In the genomic region with DNA sequence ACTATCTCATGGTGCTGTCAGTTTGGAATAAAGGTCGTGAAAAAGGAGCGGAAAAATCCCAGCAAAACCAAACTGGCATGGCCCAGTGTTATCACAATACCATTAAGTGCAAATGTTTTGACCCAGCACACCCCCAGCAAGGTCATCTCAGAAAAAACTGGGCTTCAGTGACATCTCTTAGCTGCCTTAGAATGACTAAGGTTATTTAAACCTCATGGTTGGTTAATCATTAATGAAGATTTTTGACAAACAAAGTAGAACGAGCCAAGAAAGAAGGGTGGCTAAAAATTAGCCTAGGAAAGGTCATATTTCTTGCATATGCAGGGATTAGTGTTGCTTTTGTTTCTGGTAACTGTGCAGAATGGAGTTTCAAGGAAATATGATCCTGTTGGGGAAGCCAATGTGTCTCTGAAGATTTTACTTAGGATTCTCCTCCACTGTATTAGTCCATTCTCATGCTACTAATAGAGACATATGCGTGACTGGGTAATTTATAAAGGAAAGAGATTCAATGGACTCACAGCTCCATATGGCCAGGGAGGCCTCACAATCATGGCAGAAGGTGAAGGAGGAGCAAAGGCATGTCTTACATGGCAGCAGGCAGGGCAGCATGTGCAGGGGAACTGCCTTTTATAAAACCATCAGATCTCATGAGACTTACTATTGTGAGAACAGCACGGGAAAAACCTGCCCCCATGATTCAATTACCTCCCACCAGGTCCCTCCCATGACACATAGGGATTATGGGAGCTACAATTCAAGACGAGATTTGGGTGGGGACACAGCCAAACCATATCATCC, we compare ENCODE assay signal across 1 cellular context.
TF ChIP-seq lines count a peak whose summit lies in the region.

No MANE protein-coding gene starts in this region.

TF ChIP-seq in HepG2, 621 proteins besides CTCF, POLR2A, EP300 and RAD21 (continued from another document and continues in another):
- TF ChIP-seq, protein P1, sequence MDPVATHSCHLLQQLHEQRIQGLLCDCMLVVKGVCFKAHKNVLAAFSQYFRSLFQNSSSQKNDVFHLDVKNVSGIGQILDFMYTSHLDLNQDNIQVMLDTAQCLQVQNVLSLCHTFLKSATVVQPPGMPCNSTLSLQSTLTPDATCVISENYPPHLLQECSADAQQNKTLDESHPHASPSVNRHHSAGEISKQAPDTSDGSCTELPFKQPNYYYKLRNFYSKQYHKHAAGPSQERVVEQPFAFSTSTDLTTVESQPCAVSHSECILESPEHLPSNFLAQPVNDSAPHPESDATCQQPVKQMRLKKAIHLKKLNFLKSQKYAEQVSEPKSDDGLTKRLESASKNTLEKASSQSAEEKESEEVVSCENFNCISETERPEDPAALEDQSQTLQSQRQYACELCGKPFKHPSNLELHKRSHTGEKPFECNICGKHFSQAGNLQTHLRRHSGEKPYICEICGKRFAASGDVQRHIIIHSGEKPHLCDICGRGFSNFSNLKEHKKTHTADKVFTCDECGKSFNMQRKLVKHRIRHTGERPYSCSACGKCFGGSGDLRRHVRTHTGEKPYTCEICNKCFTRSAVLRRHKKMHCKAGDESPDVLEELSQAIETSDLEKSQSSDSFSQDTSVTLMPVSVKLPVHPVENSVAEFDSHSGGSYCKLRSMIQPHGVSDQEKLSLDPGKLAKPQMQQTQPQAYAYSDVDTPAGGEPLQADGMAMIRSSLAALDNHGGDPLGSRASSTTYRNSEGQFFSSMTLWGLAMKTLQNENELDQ (CRISPR knock-in tag; IDR thresholded peaks at IDR 0.05; ENCODE audit: borderline replicate concordance): no peak
- TF ChIP-seq ZNF768 (CRISPR knock-in tag; IDR thresholded peaks at IDR 0.05) (no peak), ZSCAN9 (CRISPR knock-in tag; IDR thresholded peaks at IDR 0.05; ENCODE audit: borderline replicate concordance) (peak; percentile 24; the same call in 1 of the 2 replicates), ARNT2 (CRISPR knock-in tag; IDR thresholded peaks at IDR 0.05; ENCODE audit: low read depth) (no peak), ZNF549 (CRISPR knock-in tag; IDR thresholded peaks at IDR 0.05) (no peak), MIER2 (CRISPR knock-in tag; IDR thresholded peaks at IDR 0.05) (0 out of 2 replicates have a peak, but pooled peaks have one; percentile 14), ARHGAP35 (CRISPR knock-in tag; IDR thresholded peaks at IDR 0.05; ENCODE audit: borderline replicate concordance) (no peak), ZEB1 (IDR thresholded peaks at IDR 0.05; ENCODE audit: insufficient replicate concordance, low read depth) (no peak), ZNF329 (CRISPR knock-in tag; IDR thresholded peaks at IDR 0.05; ENCODE audit: low read depth) (no peak), TCF7 (IDR thresholded peaks at IDR 0.05; ENCODE audit: low read depth) (peak; percentile 28; the same call in 1 of the 2 replicates), ZNF782 (CRISPR knock-in tag; IDR thresholded peaks at IDR 0.05; ENCODE audit: borderline replicate concordance) (no peak), SNAI1 (CRISPR knock-in tag; IDR thresholded peaks at IDR 0.05; ENCODE audit: borderline replicate concordance) (no peak), THYN1 (CRISPR knock-in tag; IDR thresholded peaks at IDR 0.05; ENCODE audit: borderline replicate concordance, low read depth) (no peak), ZBTB21 (CRISPR knock-in tag; IDR thresholded peaks at IDR 0.05) (no peak), MIER3 (CRISPR knock-in tag; IDR thresholded peaks at IDR 0.05; ENCODE audit: borderline replicate concordance) (no peak), MED13 (CRISPR knock-in tag; IDR thresholded peaks at IDR 0.05) (no peak), FOXP1 (IDR thresholded peaks at IDR 0.05) (no peak), FOXP1 (CRISPR knock-in tag; IDR thresholded peaks at IDR 0.05) (peak; percentile 61), JUNB (CRISPR knock-in tag; IDR thresholded peaks at IDR 0.05; ENCODE audit: borderline replicate concordance) (no peak), NFIC (IDR thresholded peaks at IDR 0.05; ENCODE audit: low read length) (0 out of 2 replicates have a peak, but pooled peaks have one; percentile 36), ZNF430 (CRISPR knock-in tag; IDR thresholded peaks at IDR 0.05) (no peak), TBX2 (CRISPR knock-in tag; IDR thresholded peaks at IDR 0.05; ENCODE audit: borderline replicate concordance) (peak; percentile 80), RFX1 (IDR thresholded peaks at IDR 0.05) (no peak)
- TF ChIP-seq, protein P2, sequence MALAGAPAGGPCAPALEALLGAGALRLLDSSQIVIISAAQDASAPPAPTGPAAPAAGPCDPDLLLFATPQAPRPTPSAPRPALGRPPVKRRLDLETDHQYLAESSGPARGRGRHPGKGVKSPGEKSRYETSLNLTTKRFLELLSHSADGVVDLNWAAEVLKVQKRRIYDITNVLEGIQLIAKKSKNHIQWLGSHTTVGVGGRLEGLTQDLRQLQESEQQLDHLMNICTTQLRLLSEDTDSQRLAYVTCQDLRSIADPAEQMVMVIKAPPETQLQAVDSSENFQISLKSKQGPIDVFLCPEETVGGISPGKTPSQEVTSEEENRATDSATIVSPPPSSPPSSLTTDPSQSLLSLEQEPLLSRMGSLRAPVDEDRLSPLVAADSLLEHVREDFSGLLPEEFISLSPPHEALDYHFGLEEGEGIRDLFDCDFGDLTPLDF (CRISPR knock-in tag; IDR thresholded peaks at IDR 0.05): no peak
- TF ChIP-seq, protein P3, sequence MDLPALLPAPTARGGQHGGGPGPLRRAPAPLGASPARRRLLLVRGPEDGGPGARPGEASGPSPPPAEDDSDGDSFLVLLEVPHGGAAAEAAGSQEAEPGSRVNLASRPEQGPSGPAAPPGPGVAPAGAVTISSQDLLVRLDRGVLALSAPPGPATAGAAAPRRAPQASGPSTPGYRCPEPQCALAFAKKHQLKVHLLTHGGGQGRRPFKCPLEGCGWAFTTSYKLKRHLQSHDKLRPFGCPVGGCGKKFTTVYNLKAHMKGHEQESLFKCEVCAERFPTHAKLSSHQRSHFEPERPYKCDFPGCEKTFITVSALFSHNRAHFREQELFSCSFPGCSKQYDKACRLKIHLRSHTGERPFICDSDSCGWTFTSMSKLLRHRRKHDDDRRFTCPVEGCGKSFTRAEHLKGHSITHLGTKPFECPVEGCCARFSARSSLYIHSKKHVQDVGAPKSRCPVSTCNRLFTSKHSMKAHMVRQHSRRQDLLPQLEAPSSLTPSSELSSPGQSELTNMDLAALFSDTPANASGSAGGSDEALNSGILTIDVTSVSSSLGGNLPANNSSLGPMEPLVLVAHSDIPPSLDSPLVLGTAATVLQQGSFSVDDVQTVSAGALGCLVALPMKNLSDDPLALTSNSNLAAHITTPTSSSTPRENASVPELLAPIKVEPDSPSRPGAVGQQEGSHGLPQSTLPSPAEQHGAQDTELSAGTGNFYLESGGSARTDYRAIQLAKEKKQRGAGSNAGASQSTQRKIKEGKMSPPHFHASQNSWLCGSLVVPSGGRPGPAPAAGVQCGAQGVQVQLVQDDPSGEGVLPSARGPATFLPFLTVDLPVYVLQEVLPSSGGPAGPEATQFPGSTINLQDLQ (CRISPR knock-in tag; IDR thresholded peaks at IDR 0.05): no peak
- TF ChIP-seq, protein P4, sequence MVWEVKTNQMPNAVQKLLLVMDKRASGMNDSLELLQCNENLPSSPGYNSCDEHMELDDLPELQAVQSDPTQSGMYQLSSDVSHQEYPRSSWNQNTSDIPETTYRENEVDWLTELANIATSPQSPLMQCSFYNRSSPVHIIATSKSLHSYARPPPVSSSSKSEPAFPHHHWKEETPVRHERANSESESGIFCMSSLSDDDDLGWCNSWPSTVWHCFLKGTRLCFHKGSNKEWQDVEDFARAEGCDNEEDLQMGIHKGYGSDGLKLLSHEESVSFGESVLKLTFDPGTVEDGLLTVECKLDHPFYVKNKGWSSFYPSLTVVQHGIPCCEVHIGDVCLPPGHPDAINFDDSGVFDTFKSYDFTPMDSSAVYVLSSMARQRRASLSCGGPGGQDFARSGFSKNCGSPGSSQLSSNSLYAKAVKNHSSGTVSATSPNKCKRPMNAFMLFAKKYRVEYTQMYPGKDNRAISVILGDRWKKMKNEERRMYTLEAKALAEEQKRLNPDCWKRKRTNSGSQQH (CRISPR knock-in tag; IDR thresholded peaks at IDR 0.05; ENCODE audit: low read depth): no peak
- TF ChIP-seq, protein P5, sequence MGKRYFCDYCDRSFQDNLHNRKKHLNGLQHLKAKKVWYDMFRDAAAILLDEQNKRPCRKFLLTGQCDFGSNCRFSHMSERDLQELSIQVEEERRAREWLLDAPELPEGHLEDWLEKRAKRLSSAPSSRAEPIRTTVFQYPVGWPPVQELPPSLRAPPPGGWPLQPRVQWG (CRISPR knock-in tag; IDR thresholded peaks at IDR 0.05; ENCODE audit: borderline replicate concordance, low read depth): no peak
- TF ChIP-seq, protein P6, sequence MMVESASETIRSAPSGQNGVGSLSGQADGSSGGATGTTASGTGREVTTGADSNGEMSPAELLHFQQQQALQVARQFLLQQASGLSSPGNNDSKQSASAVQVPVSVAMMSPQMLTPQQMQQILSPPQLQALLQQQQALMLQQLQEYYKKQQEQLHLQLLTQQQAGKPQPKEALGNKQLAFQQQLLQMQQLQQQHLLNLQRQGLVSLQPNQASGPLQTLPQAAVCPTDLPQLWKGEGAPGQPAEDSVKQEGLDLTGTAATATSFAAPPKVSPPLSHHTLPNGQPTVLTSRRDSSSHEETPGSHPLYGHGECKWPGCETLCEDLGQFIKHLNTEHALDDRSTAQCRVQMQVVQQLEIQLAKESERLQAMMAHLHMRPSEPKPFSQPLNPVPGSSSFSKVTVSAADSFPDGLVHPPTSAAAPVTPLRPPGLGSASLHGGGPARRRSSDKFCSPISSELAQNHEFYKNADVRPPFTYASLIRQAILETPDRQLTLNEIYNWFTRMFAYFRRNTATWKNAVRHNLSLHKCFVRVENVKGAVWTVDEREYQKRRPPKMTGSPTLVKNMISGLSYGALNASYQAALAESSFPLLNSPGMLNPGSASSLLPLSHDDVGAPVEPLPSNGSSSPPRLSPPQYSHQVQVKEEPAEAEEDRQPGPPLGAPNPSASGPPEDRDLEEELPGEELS (CRISPR knock-in tag; IDR thresholded peaks at IDR 0.05): peak; percentile 75
- TF ChIP-seq, protein P7, sequence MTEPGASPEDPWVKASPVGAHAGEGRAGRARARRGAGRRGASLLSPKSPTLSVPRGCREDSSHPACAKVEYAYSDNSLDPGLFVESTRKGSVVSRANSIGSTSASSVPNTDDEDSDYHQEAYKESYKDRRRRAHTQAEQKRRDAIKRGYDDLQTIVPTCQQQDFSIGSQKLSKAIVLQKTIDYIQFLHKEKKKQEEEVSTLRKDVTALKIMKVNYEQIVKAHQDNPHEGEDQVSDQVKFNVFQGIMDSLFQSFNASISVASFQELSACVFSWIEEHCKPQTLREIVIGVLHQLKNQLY (CRISPR knock-in tag; IDR thresholded peaks at IDR 0.05): no peak
- TF ChIP-seq, protein P8, sequence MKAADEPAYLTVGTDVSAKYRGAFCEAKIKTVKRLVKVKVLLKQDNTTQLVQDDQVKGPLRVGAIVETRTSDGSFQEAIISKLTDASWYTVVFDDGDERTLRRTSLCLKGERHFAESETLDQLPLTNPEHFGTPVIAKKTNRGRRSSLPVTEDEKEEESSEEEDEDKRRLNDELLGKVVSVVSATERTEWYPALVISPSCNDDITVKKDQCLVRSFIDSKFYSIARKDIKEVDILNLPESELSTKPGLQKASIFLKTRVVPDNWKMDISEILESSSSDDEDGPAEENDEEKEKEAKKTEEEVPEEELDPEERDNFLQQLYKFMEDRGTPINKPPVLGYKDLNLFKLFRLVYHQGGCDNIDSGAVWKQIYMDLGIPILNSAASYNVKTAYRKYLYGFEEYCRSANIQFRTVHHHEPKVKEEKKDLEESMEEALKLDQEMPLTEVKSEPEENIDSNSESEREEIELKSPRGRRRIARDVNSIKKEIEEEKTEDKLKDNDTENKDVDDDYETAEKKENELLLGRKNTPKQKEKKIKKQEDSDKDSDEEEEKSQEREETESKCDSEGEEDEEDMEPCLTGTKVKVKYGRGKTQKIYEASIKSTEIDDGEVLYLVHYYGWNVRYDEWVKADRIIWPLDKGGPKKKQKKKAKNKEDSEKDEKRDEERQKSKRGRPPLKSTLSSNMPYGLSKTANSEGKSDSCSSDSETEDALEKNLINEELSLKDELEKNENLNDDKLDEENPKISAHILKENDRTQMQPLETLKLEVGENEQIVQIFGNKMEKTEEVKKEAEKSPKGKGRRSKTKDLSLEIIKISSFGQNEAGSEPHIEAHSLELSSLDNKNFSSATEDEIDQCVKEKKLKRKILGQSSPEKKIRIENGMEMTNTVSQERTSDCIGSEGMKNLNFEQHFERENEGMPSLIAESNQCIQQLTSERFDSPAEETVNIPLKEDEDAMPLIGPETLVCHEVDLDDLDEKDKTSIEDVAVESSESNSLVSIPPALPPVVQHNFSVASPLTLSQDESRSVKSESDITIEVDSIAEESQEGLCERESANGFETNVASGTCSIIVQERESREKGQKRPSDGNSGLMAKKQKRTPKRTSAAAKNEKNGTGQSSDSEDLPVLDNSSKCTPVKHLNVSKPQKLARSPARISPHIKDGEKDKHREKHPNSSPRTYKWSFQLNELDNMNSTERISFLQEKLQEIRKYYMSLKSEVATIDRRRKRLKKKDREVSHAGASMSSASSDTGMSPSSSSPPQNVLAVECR (CRISPR knock-in tag; IDR thresholded peaks at IDR 0.05; ENCODE audit: borderline replicate concordance): peak; percentile 37; the same call in 1 of the 2 replicates
- TF ChIP-seq, protein P9, sequence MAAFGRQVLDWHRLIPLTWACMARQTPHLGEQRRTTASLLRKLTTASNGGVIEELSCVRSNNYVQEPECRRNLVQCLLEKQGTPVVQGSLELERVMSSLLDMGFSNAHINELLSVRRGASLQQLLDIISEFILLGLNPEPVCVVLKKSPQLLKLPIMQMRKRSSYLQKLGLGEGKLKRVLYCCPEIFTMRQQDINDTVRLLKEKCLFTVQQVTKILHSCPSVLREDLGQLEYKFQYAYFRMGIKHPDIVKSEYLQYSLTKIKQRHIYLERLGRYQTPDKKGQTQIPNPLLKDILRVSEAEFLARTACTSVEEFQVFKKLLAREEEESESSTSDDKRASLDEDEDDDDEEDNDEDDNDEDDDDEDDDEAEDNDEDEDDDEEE (CRISPR knock-in tag; IDR thresholded peaks at IDR 0.05): no peak
- TF ChIP-seq, protein P10, sequence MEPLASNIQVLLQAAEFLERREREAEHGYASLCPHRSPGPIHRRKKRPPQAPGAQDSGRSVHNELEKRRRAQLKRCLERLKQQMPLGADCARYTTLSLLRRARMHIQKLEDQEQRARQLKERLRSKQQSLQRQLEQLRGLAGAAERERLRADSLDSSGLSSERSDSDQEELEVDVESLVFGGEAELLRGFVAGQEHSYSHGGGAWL (CRISPR knock-in tag; IDR thresholded peaks at IDR 0.05): no peak
